26 cellular contexts compared by ENCODE assay signal in the genomic region with DNA sequence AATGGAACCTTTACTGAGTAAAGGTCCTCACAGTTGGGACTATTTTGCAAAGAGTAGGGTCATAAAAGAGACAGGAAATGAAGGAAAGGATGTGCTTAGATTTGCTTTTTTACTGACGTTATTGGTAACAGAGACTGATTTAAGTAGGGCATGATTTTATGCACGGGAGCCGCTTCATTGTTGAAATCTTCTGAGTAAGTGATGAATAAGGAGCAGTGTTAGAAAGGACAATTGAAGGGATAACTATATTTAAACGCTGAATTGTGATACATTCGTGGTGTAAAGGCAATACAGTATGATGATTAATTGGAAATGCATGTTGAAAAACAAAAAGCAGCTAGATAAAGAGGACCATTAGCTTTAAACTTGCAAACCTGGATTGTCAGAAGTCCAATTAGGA.
"Had no signal": no experiment of that assay in that cellular context is flagged by ENCODE, and none has a peak within 500 bp of the region (broad histone marks: within the 10 kb centered on the region; RNA-seq: fewer than 3 reads in every experiment).

No MANE protein-coding gene starts in this region.

- H3K4me1 Mint-ChIP-seq: natural killer cell, T-helper 17 cell had no signal

- H3K4me3 ChIP-seq: esophagus squamous epithelium, heart right ventricle, left lung, lower lobe of right lung, neural progenitor cell, right lobe of liver, skin epidermis, testis, transverse colon had no signal

- H3K27me3 Mint-ChIP-seq: activated CD8-positive, alpha-beta T cell treated with anti-CD3 and anti-CD28 coated beads for 36 hours; T-helper 17 cell had no signal

- H3K36me3 Mint-ChIP-seq: activated naive CD4-positive, alpha-beta T cell treated with anti-CD3 and anti-CD28 coated beads, Interleukin-2, amount 50 U/mL, for 72 hours; natural killer cell; neural progenitor cell; WTC11 had no signal

- H3K9me3 ChIP-seq: esophagus squamous epithelium, heart right ventricle, left lung, lower lobe of right lung, right lobe of liver, testis, transverse colon had no signal

- H2AFZ ChIP-seq: neural progenitor cell had no signal

- H3K9ac ChIP-seq: neural progenitor cell had no signal

- H3K4me1 ChIP-seq: esophagus squamous epithelium, heart right ventricle, left lung, lower lobe of right lung, neural progenitor cell, right lobe of liver, testis, transverse colon had no signal

- H3K9me3 Mint-ChIP-seq: activated T-helper 2 cell treated with anti-CD3 and anti-CD28 coated beads, Interferon-gamma antibody, Interleukin-2, Interleukin-4, amounts not matched to agents 10 μg/mL and 5 μg/mL and 100 μg/mL, durations not matched to agents 14 hours and 24 hours and 36 hours; neural progenitor cell; WTC11 had no signal

- H3K36me3 ChIP-seq: brain microvascular endothelial cell, esophagus squamous epithelium, heart right ventricle, left lung, lower lobe of right lung, neural progenitor cell, right lobe of liver, transverse colon had no signal

- H3K4me2 ChIP-seq: neural progenitor cell had no signal

- DNase-seq: activated CD4-positive, alpha-beta T cell treated with anti-CD3 and anti-CD28 coated beads, Interleukin-2, amount 50 U/mL, for 1 hour; activated CD8-positive, alpha-beta T cell treated with anti-CD3 and anti-CD28 coated beads for 36 hours; activated naive CD4-positive, alpha-beta T cell; activated T-cell treated with anti-CD3 and anti-CD28 coated beads, Interleukin-2, amount 50 U/mL, for 48 hours; brain microvascular endothelial cell; caudate nucleus; esophagus squamous epithelium; heart right ventricle; left lung; lower lobe of right lung; mesendoderm; natural killer cell; posterior cingulate gyrus; right lobe of liver; stimulated activated CD4-positive, alpha-beta T cell treated with anti-CD3 and anti-CD28 coated beads, Interleukin-12 subunit alpha, Interleukin-12 subunit beta, amount 100 ng/mL, for 4 hours; stimulated activated CD4-positive, alpha-beta T cell treated with anti-CD3 and anti-CD28 coated beads, Interleukin-4, amount 100 ng/mL, for 1 hour; stimulated activated naive CD8-positive, alpha-beta T cell treated with anti-CD3 and anti-CD28 coated beads, Interleukin-15, Interleukin-2, amounts not matched to agents 100 U/mL and 50 U/mL, for 24 hours; T-helper 17 cell; T1000; testis; transverse colon had no signal

- H3K27ac ChIP-seq: brain microvascular endothelial cell, esophagus squamous epithelium, heart right ventricle, left lung, lower lobe of right lung, neural progenitor cell, right lobe of liver, skin epidermis, testis, transverse colon had no signal

- H3K27me3 ChIP-seq: brain microvascular endothelial cell, esophagus squamous epithelium, heart right ventricle, left lung, neural progenitor cell, right lobe of liver, testis, transverse colon had no signal

- H3K27ac Mint-ChIP-seq: activated CD8-positive, alpha-beta T cell treated with anti-CD3 and anti-CD28 coated beads for 36 hours; activated naive CD4-positive, alpha-beta T cell treated with anti-CD3 and anti-CD28 coated beads, Interleukin-2, amount 50 U/mL, for 72 hours; activated T-helper 2 cell treated with anti-CD3 and anti-CD28 coated beads, Interferon-gamma antibody, Interleukin-2, Interleukin-4, amounts not matched to agents 10 μg/mL and 5 μg/mL and 100 μg/mL, durations not matched to agents 14 hours and 24 hours and 36 hours; natural killer cell; neural progenitor cell; T-helper 17 cell; WTC11 had no signal

- ATAC-seq: activated CD8-positive, alpha-beta T cell treated with anti-CD3 and anti-CD28 coated beads for 36 hours; activated naive CD4-positive, alpha-beta T cell treated with anti-CD3 and anti-CD28 coated beads, Interleukin-2, amount 50 U/mL, for 72 hours; heart right ventricle; left lung; lower lobe of right lung; natural killer cell; right lobe of liver; stimulated activated naive CD8-positive, alpha-beta T cell treated with anti-CD3 and anti-CD28 coated beads, Interleukin-15, Interleukin-2, amounts not matched to agents 100 U/mL and 50 U/mL, for 24 hours; T-helper 17 cell; WTC11 had no signal

- H3K4me3 Mint-ChIP-seq: activated CD8-positive, alpha-beta T cell treated with anti-CD3 and anti-CD28 coated beads for 36 hours; natural killer cell; neural progenitor cell; T-helper 17 cell; WTC11 had no signal
